21 cellular contexts compared by ENCODE assay signal in the genomic region with DNA sequence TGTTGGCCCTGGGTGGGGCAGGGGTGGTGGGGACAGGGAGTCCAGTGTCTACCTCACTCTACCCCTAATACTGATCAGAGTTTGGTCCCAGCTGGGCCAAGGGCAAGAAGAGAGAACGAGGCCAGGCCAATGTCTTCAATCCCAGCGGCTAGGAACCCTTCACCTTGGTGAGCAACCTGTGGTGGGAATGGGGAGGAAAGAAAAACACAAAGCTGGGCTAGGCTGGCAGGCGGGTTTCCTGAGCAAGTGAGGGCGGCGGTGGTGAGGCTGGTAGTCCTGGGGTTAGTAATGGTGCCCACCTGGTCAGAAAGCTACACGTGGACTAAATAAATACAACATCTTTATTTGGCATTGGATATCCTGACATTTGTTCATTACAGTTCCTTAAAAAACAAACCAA.
"Had no signal": no experiment of that assay in that cellular context is flagged by ENCODE, and none has a peak within 500 bp of the region (broad histone marks: within the 10 kb centered on the region; RNA-seq: fewer than 3 reads in every experiment).

No MANE protein-coding gene starts in this region.

- H3K9ac ChIP-seq: KMS-11 had no signal

- H3K9me3 Mint-ChIP-seq: IgD-negative memory B cell had no signal

- H3K27me3 ChIP-seq: SJSA1 had no signal

- ATAC-seq: activated CD4-positive, CD25-positive, alpha-beta regulatory T cell treated with anti-CD3 and anti-CD28 coated beads, Interleukin-2, amount 50 U/mL, for 24 hours; activated CD8-positive, alpha-beta memory T cell treated with anti-CD3 and anti-CD28 coated beads, Interleukin-2, amount 10 ng/mL, durations not matched to agents 7 days and 5 days; Panc1; SK-N-SH treated with all-trans-retinoic acid at 6 μM for 48 hours had no signal

- DNase-seq: activated CD4-positive, alpha-beta T cell treated with anti-CD3 and anti-CD28 coated beads for 48 hours; activated CD4-positive, alpha-beta T cell treated with anti-CD3 and anti-CD28 coated beads, Interleukin-2, amount 50 U/mL, for 48 hours; activated CD8-positive, alpha-beta memory T cell treated with anti-CD3 and anti-CD28 coated beads, Interleukin-2, amount 10 ng/mL, durations not matched to agents 7 days and 5 days; amygdala; MV-4-11; NCI-H1105; NCI-H1436; NCI-H1694 treated with DMSO at 0.1 percent for 48 hours; NCI-H2029 treated with DMSO at 0.1 percent for 48 hours; NCI-H510A treated with DMSO at 0.1 percent for 48 hours; NCI-H69; NK-92 treated with Interleukin-12 subunit alpha and Interleukin-12 subunit beta, amount 100 ng/mL, for 24 hours; OCI-M1; SHP77; SW 1271 had no signal

- H3K27me3 Mint-ChIP-seq: activated CD8-positive, alpha-beta memory T cell treated with anti-CD3 and anti-CD28 coated beads, Interleukin-2, amount 10 ng/mL, durations not matched to agents 7 days and 5 days; IgD-negative memory B cell had no signal

- H3K4me1 ChIP-seq: SJSA1 had no signal

- H3K4me3 Mint-ChIP-seq: activated CD8-positive, alpha-beta memory T cell treated with anti-CD3 and anti-CD28 coated beads, Interleukin-2, amount 10 ng/mL, durations not matched to agents 7 days and 5 days had no signal

- H3K4me2 ChIP-seq: KMS-11 had no signal

- H3K9me3 ChIP-seq: SJSA1 had no signal

- H3K4me3 ChIP-seq: SJSA1 had no signal

- H3K27ac Mint-ChIP-seq: activated CD8-positive, alpha-beta memory T cell treated with anti-CD3 and anti-CD28 coated beads, Interleukin-2, amount 10 ng/mL, durations not matched to agents 7 days and 5 days had no signal

- H3K27ac ChIP-seq: KMS-11, SJSA1 had no signal
